Comparison of ENCODE assay signal across 8 cellular contexts in the genomic region with DNA sequence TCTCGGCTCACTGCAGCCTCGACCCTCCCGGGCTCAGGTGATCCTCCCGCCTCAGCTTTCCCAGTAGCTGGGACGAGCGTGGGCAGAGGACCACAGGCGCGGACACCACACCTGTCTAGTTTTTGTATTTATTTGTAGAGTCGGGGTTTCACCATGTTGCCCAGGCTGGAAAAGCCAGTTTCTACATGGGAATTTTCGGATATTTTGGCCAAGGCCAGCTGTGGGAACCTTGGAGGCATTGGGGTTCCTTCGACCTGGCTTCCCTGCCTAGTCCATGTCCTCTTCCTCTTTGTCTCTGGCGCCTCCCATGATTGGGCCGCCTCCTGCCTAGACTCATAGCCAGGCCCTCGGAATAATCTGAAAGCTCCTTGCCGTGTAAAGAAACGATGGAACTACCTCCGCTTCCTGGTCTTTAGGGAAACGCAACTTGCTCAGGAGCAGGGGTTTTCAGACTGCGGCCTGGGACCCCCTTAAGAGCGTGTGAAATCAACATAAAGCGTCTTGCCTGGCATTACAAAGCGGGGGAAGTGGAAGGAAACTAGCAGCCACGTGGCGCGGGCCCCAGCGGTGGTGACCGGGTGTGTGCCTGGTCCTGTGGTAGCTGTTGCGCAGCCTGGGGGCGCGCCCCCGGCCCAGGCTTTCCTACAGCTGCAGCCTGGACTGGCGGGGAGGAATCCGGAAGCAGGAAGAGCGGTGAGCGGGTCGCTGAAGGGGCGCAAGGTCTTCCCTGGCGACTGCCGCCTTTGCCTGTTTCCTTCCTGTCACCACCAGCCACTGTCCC. TPM values are rescaled to one million over a fixed set of nuclear protein-coding genes. Genes with fewer than 3 reads are reported as not detected.
DNase-seq lines count a peak whose midpoint lies in the region; ATAC-seq and TF ChIP-seq lines count a peak whose summit lies in the region.

No MANE protein-coding gene starts in this region.

- H3K27me3 Mint-ChIP-seq in activated naive CD8-positive, alpha-beta T cell treated with anti-CD3 and anti-CD28 coated beads, Interleukin-2, amount 50 U/mL, for 24 hours = no peaks in the 10 kb centered on the region

- TF ChIP-seq CTCF in GM12864 (IDR thresholded peaks at IDR 0.05; ENCODE audit: low read depth, low read length, missing control alignments) = no peak
- TF ChIP-seq CTCF in right atrium auricular region (IDR thresholded peaks at IDR 0.05) = no peak

- no peak for DNase-seq in GM12864 (ENCODE audit: low read depth)
- peak; percentile 81 for DNase-seq in SIG-M5 treated with dmso at 0.1 percent for 504 hours (lab: John Stamatoyannopoulos, UW; ENCODE audit: unreplicated experiment)
- peak; percentile 73 for DNase-seq in activated naive CD8-positive, alpha-beta T cell treated with anti-CD3 and anti-CD28 coated beads, Interleukin-2, amount 50 U/mL, for 24 hours
- peak; percentile 77 for DNase-seq in right atrium auricular region (ENCODE audit: low spot score)
- peak; percentile 81 for DNase-seq in sciatic nerve (ENCODE audit: low spot score)
- DNase-seq in NCI-H146 (lab: John Stamatoyannopoulos, UW) = no peak
- no peak for DNase-seq in putamen (ENCODE audit: low spot score)

- H3K4me3 ChIP-seq in GM12864 (ENCODE audit: low read depth, low read length) (peak overlapping the region; percentile 91), right atrium auricular region (peak overlapping the region; percentile 90 to 93)

- peak overlapping the region; percentile 100 for H3K27ac ChIP-seq in right atrium auricular region

- H3K4me1 ChIP-seq in right atrium auricular region = peaks cover 0 to 38% of the 10 kb centered on the region in 2 donors

- intact Hi-C loops in sciatic nerve (cut with DNase I) = no loop called here

- peaks cover 25% of the 10 kb centered on the region for H3K36me3 ChIP-seq in right atrium auricular region

- peak overlapping the region; percentile 89 for H3K4me3 Mint-ChIP-seq in activated naive CD8-positive, alpha-beta T cell treated with anti-CD3 and anti-CD28 coated beads, Interleukin-2, amount 50 U/mL, for 24 hours

- H3K9me3 Mint-ChIP-seq in activated naive CD8-positive, alpha-beta T cell treated with anti-CD3 and anti-CD28 coated beads, Interleukin-2, amount 50 U/mL, for 24 hours = no peaks in the 10 kb centered on the region

- ATAC-seq in activated naive CD8-positive, alpha-beta T cell treated with anti-CD3 and anti-CD28 coated beads, Interleukin-2, amount 50 U/mL, for 24 hours = peak; percentile 22
- ATAC-seq in sciatic nerve (peak; percentile 69), HG02588 (IDR thresholded peaks at IDR 0.05; ENCODE audit: unreplicated experiment) (no peak)

- peaks cover 51% of the 10 kb centered on the region for H3K4me1 Mint-ChIP-seq in activated naive CD8-positive, alpha-beta T cell treated with anti-CD3 and anti-CD28 coated beads, Interleukin-2, amount 50 U/mL, for 24 hours

- H3K27ac Mint-ChIP-seq in activated naive CD8-positive, alpha-beta T cell treated with anti-CD3 and anti-CD28 coated beads, Interleukin-2, amount 50 U/mL, for 24 hours = peak overlapping the region; percentile 98

- no peaks in the 10 kb centered on the region for H3K27me3 ChIP-seq in right atrium auricular region

- no peaks in the 10 kb centered on the region for H3K9me3 ChIP-seq in right atrium auricular region

- H3K36me3 Mint-ChIP-seq in activated naive CD8-positive, alpha-beta T cell treated with anti-CD3 and anti-CD28 coated beads, Interleukin-2, amount 50 U/mL, for 24 hours (ENCODE audit: low read depth) = peaks cover 35% of the 10 kb centered on the region

RNA-seq across cellular contexts. Expression of gene HSP90AA1, which starts 1.4 kb away (rescaled TPM):
- total RNA-seq in right atrium auricular region (100 to 1,000 TPM; 411 to 457 TPM), sciatic nerve (325 TPM)

RNA-seq across cellular contexts. Expression of gene WDR20, which starts 51.5 kb away (rescaled TPM):
- total RNA-seq in right atrium auricular region = 10 to 100 TPM; 16.0 to 20.1 TPM
- total RNA-seq in sciatic nerve = 39.6 TPM

Comparison
In these comparisons a context has a peak if more than half of its experiments do, and no peak if none do; other contexts are left out.
1. DNase-seq: peak in SIG-M5 treated with dmso at 0.1 percent for 504 hours (single experiment), activated naive CD8-positive, alpha-beta T cell treated with anti-CD3 and anti-CD28 coated beads, Interleukin-2, amount 50 U/mL, for 24 hours (single experiment), right atrium auricular region (single experiment) and sciatic nerve (single experiment); none in GM12864 (single experiment), NCI-H146 (single experiment) and putamen (single experiment).